ENCODE assay signal across 22 cellular contexts in the genomic region with DNA sequence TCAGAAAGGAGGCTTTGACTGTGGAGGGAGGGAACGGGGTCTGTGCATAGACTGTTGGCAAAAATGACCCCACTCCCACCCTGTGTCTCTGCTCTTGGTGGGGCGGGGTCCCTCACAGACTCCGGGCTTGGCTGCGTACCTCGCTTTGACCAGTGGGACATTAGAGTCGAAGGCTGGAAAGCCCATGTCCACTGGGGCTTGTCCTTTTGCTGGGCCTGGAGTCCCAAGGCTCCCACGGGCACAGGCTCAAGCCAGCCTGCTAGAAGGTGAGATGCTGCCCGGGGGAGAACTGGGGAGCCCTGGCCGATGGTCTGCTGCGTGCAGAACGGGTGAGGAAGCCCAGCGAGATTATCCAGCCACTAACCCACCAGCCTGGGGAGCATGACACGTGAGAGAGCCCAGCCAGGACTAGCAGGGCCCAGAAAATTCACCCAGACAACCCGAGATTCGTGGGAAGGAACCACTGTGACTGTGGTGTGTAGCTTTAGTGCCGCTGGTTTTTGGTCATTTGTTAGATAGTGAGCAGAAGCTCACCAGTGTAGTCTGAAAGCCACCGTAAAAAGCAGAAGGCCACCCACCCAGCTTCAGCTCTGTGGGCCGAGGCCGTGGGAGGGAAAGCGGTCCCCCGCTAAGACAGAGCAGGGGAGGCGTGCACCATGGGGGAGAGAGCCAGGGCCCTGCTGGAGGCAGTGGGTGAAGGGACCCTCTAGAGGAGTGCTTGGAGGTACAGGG.
"Had no signal": no experiment of that assay in that cellular context is flagged by ENCODE, and none has a peak within 500 bp of the region (broad histone marks: within the 10 kb centered on the region; RNA-seq: fewer than 3 reads in every experiment).

No MANE protein-coding gene starts in this region.

- H3K4me2 ChIP-seq: SK-N-SH had no signal

- ATAC-seq: HepG2 had no signal

- FAIRE-seq: HepG2, RCC 7860 had no signal

- H3K9me3 ChIP-seq: SK-N-SH had no signal

- DNase-seq: IMR-90, Karpas-422, KG1, MM.1S, NCI-H1092 treated with DMSO at 0.1 percent for 48 hours, NCI-H1436, NCI-H187, NCI-H2029, NCI-H2081 treated with DMSO at 0.1 percent for 48 hours, NCI-H2171, NCI-H226, NCI-H446, NCI-H510A, NCI-H524 treated with DMSO at 0.1 percent for 48 hours, NCI-H69, NCI-H774, Right ventricle myocardium superior, RPMI8226, SIG-M5, SK-N-SH had no signal
